8 cellular contexts compared by ENCODE assay signal in the genomic region with DNA sequence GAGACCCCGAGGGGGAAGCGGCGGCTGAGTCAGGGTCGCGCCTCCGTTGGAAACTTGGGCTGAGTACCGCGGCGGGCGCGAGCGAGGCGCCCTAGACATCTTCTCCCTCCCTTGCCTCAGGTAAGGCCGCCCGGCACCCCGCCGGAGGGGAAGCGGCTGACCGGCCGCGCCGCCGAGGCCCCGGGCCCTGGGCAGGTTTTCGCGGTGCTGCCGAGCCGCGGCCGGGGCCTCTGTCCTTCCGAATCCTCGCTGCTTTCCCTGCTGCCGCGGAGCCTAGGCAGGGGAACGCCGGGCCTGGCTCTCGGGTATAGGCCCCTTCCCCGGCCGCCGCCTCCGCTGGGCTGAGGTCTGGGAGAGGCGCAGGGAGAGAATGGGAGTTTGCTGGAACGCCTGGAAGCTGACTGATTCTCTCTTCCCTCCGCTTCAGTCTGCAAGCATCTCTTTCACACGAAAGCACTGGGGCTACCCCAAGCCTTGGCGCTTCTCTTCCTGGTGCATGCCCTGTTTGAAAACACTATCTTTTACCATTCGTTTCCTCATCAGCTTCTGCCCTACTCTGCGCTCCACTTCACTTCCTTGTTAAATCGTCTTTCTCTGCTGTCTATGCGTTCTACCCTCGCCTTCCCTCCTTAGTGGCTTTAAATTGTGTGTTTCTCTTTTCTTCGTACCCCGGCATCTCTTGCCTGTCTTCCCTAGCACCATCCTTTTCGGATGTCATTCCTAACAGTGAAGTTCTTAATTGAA. TPM values are rescaled to one million over a fixed set of nuclear protein-coding genes. Genes with fewer than 3 reads are reported as not detected.
DNase-seq lines count a peak whose midpoint lies in the region; ATAC-seq and TF ChIP-seq lines count a peak whose summit lies in the region.

No MANE protein-coding gene starts in this region.

- 0% methylated on average over 14 to 54 of the region's 54 CpGs for WGBS in body of pancreas, 2 donors

- no peaks in the 10 kb centered on the region for H3K9me3 Mint-ChIP-seq in CD8-positive, alpha-beta T cell
- no peaks in the 10 kb centered on the region for H3K9me3 Mint-ChIP-seq in IgD-negative memory B cell

- DNase-seq in CD8-positive, alpha-beta T cell = peak; percentile 14 to 68 (median 37)
- DNase-seq in T-helper 1 cell = peak; percentile 13 to 69 (median 20)
- DNase-seq in body of pancreas = peak in 3 of 4 donors; percentile 31 to 61 (median 46)
- DNase-seq in skeletal muscle cell (ENCODE audit: low read depth) = no peak

- intact Hi-C loops in CD8-positive, alpha-beta T cell (cut with DNase I, micrococcal nuclease) = loop anchor here (2.0 to 5.0 kb wide), 5 partner anchors 15 to 1481 kb away; partner anchors contain the start of gene PRKCE (in 1 of the 2)
- intact Hi-C loops in body of pancreas (cut with DNase I) = no loop called here

- H3K4me1 Mint-ChIP-seq in CD8-positive, alpha-beta T cell (ENCODE audit: low read depth) = peaks cover 47% of the 10 kb centered on the region
- peaks cover 7 to 33% (median 24%) of the 10 kb centered on the region in 3 donors for H3K4me1 Mint-ChIP-seq in IgD-negative memory B cell

- H3K4me3 ChIP-seq in CD8-positive, alpha-beta T cell (ENCODE audit: low read depth, low read length) = peak overlapping the region; percentile 85
- H3K4me3 ChIP-seq in body of pancreas = peak overlapping the region; percentile 80 to 100
- peak overlapping the region; percentile 96 for H3K4me3 ChIP-seq in iPS-15b (ENCODE audit: low read depth, low read length)
- peak overlapping the region; percentile 77 for H3K4me3 ChIP-seq in skeletal muscle cell (ENCODE audit: low read depth, low read length)

- H3K4me3 Mint-ChIP-seq in CD8-positive, alpha-beta T cell = peak overlapping the region; percentile 99
- peak overlapping the region; percentile 94 to 100 (median 98) for H3K4me3 Mint-ChIP-seq in IgD-negative memory B cell

- no peaks in the 10 kb centered on the region for H3K9me3 ChIP-seq in CD8-positive, alpha-beta T cell (ENCODE audit: low read length)
- no peaks in the 10 kb centered on the region for H3K9me3 ChIP-seq in body of pancreas
- H3K9me3 ChIP-seq in iPS-15b (ENCODE audit: control insufficient read depth, insufficient read depth, low read length) = no peaks in the 10 kb centered on the region

- TF ChIP-seq CTCF in CD8-positive, alpha-beta T cell (IDR thresholded peaks at IDR 0.05) = no peak
- no peak for TF ChIP-seq CTCF in body of pancreas (IDR thresholded peaks at IDR 0.05)

- no peaks in the 10 kb centered on the region for H3K27me3 ChIP-seq in CD8-positive, alpha-beta T cell (ENCODE audit: insufficient read depth, low read length)
- H3K27me3 ChIP-seq in body of pancreas = no peaks in the 10 kb centered on the region
- no peaks in the 10 kb centered on the region for H3K27me3 ChIP-seq in iPS-15b (ENCODE audit: control insufficient read depth, insufficient read depth, low read length)

- TF ChIP-seq POLR2A in body of pancreas (IDR thresholded peaks at IDR 0.05) = no peak

- H3K36me3 Mint-ChIP-seq in CD8-positive, alpha-beta T cell = peaks cover 22% of the 10 kb centered on the region
- H3K36me3 Mint-ChIP-seq in IgD-negative memory B cell = no peaks in the 10 kb centered on the region

- ATAC-seq in CD8-positive, alpha-beta T cell = no peak
- ATAC-seq in GM19452 (IDR thresholded peaks at IDR 0.05; ENCODE audit: unreplicated experiment) (peak; percentile 18), body of pancreas (no peak), GM18517 (IDR thresholded peaks at IDR 0.05; ENCODE audit: unreplicated experiment) (no peak)

- CTCF ChIA-PET in CD8-positive, alpha-beta T cell (lab: Charles Lee) = interaction anchor here (0.7 to 0.9 kb wide), 2 partner anchors 12 to 81 kb away, joined by 3 to 4 read pairs; no protein-coding TSS in a partner anchor

- peak overlapping the region; percentile 80 for H3K27ac ChIP-seq in CD8-positive, alpha-beta T cell (ENCODE audit: low read depth, low read length)
- H3K27ac ChIP-seq in body of pancreas = peak overlapping the region; percentile 94 to 99 (median 98)

- H3K36me3 ChIP-seq in CD8-positive, alpha-beta T cell (ENCODE audit: insufficient read depth, low read length) = no peaks in the 10 kb centered on the region
- H3K36me3 ChIP-seq in body of pancreas (replicated peaks in 1 of 2; ENCODE audit: insufficient read depth in 1 of 2, low read depth in 2 of 2) (no peaks in the 10 kb centered on the region), iPS-15b (ENCODE audit: control insufficient read depth, insufficient read depth, low read length) (no peaks in the 10 kb centered on the region)

- H3K4me1 ChIP-seq in CD8-positive, alpha-beta T cell (ENCODE audit: insufficient read depth, low read length) = peaks cover 32% of the 10 kb centered on the region
- peaks cover 16% of the 10 kb centered on the region for H3K4me1 ChIP-seq in body of pancreas
- H3K4me1 ChIP-seq in iPS-15b (ENCODE audit: control insufficient read depth, insufficient read depth, low read length) = peaks cover 6% of the 10 kb centered on the region

- no peaks in the 10 kb centered on the region for H3K27me3 Mint-ChIP-seq in CD8-positive, alpha-beta T cell (ENCODE audit: low read depth)
- H3K27me3 Mint-ChIP-seq in IgD-negative memory B cell = no peaks in the 10 kb centered on the region

- peak overlapping the region; percentile 99 for H3K27ac Mint-ChIP-seq in CD8-positive, alpha-beta T cell
- peak overlapping the region; percentile 98 to 100 (median 99) for H3K27ac Mint-ChIP-seq in IgD-negative memory B cell

- peak overlapping the region; percentile 66 for H3K9ac ChIP-seq in iPS-15b (ENCODE audit: low read depth, low read length)

- POLR2A ChIA-PET in CD8-positive, alpha-beta T cell (lab: Charles Lee) = interaction anchor here (0.9 to 2.9 kb wide), 5 partner anchors 12 to 943 kb away, joined by 3 to 20 read pairs (median 3); partner anchors contain the start of genes CAMKMT, PREPL and ZFP36L2

RNA-seq across cellular contexts. Expression of gene PPM1B, which starts 0.7 kb away (rescaled TPM):
- total RNA-seq in CD8-positive, alpha-beta T cell = 10 to 100 TPM; 88.7 to 93.0 TPM
- 40.7 TPM for polyA plus RNA-seq in IgD-negative memory B cell
- 10 to 100 TPM; 27.0 to 44.5 TPM for total RNA-seq in body of pancreas
